ENCODE assay signal across 1 cellular context in genomic region chrX:54415534-54416350, GRCh38.
TF ChIP-seq lines count a peak whose summit lies in the region.

No MANE protein-coding gene starts in this region.

TF ChIP-seq in K562, 482 proteins besides CTCF, POLR2A, EP300 and RAD21:
- TF ChIP-seq BCL6 (CRISPR knock-in tag; IDR thresholded peaks at IDR 0.05) (peak; percentile 85; the same call in 1 of the 2 replicates), ATF3 (IDR thresholded peaks at IDR 0.05) (no peak), ATF3 (CRISPR knock-in tag; conservative IDR thresholded peaks at IDR 0.05) (no peak), MED1 (CRISPR knock-in tag; IDR thresholded peaks at IDR 0.05; ENCODE audit: borderline replicate concordance) (no peak), ILK (tag; IDR thresholded peaks at IDR 0.05; ENCODE audit: borderline replicate concordance, low read depth) (no peak)
